ENCODE assay signal across 13 cellular contexts in genomic region chr14:103118019-103118662, GRCh38. TPM values are rescaled to one million over a fixed set of nuclear protein-coding genes. Genes with fewer than 3 reads are reported as not detected.
DNase-seq lines count a peak whose midpoint lies in the region; ATAC-seq and TF ChIP-seq lines count a peak whose summit lies in the region.
"Had no signal": no experiment of that assay in that cellular context is flagged by ENCODE, and none has a peak within 500 bp of the region (broad histone marks: within the 10 kb centered on the region; RNA-seq: fewer than 3 reads in every experiment).

No MANE protein-coding gene starts in this region.

- H3K27me3 ChIP-seq in lower lobe of right lung (ENCODE audit: low read depth) (no peaks in the 10 kb centered on the region), testis (no peaks in the 10 kb centered on the region)
- H3K27me3 ChIP-seq in CD8-positive, alpha-beta T cell (ENCODE audit: insufficient read depth, low read length), result no peaks in the 10 kb centered on the region

- CTCF ChIA-PET in CD8-positive, alpha-beta T cell (lab: Charles Lee), result interaction anchor here (2.2 to 2.8 kb wide), 2 partner anchors 12 to 13 kb away, joined by 5 to 7 read pairs; no protein-coding TSS in a partner anchor

- no peak overlapping the region for H3K27ac Mint-ChIP-seq in CD8-positive, alpha-beta T cell

- no peak overlapping the region for H3K4me3 Mint-ChIP-seq in CD8-positive, alpha-beta T cell
- H3K4me3 Mint-ChIP-seq: central memory CD8-positive, alpha-beta T cell had no signal

- H3K9me3 Mint-ChIP-seq in CD8-positive, alpha-beta T cell, result no peaks in the 10 kb centered on the region
- H3K9me3 Mint-ChIP-seq: central memory CD8-positive, alpha-beta T cell had no signal

- intact Hi-C loops in lower lobe of right lung (cut with DNase I), result no loop called here
- intact Hi-C loops in testis (cut with DNase I; ENCODE audit: low total_unique reads), result no loop called here
- intact Hi-C loops in CD8-positive, alpha-beta T cell (cut with DNase I, micrococcal nuclease), result no loop called here

- TF ChIP-seq CTCF in lower lobe of right lung (IDR thresholded peaks at IDR 0.05), result no peak
- TF ChIP-seq CTCF in testis (IDR thresholded peaks at IDR 0.05), result no peak
- no peak for TF ChIP-seq CTCF in CD8-positive, alpha-beta T cell (IDR thresholded peaks at IDR 0.05)

- peak; percentile 5 to 25 for ATAC-seq in lower lobe of right lung
- ATAC-seq in GM19351 (IDR thresholded peaks at IDR 0.05; ENCODE audit: unreplicated experiment), result no peak
- no peak for ATAC-seq in CD8-positive, alpha-beta T cell
- ATAC-seq: stimulated activated naive CD8-positive, alpha-beta T cell treated with anti-CD3 and anti-CD28 coated beads, Interleukin-15, Interleukin-2, amounts not matched to agents 100 U/mL and 50 U/mL, for 24 hours had no signal

- no peak for TF ChIP-seq POLR2A in testis (IDR thresholded peaks at IDR 0.05)

- H3K4me1 ChIP-seq in lower lobe of right lung, result peaks cover 70% of the 10 kb centered on the region
- peaks cover 28% of the 10 kb centered on the region for H3K4me1 ChIP-seq in testis
- no peaks in the 10 kb centered on the region for H3K4me1 ChIP-seq in CD8-positive, alpha-beta T cell (ENCODE audit: insufficient read depth, low read length)

- H3K36me3 ChIP-seq in lower lobe of right lung, result no peaks in the 10 kb centered on the region
- no peaks in the 10 kb centered on the region for H3K36me3 ChIP-seq in testis (ENCODE audit: low read depth, missing control alignments)
- no peaks in the 10 kb centered on the region for H3K36me3 ChIP-seq in CD8-positive, alpha-beta T cell (ENCODE audit: insufficient read depth, low read length)

- H3K9me3 ChIP-seq in lower lobe of right lung (no peaks in the 10 kb centered on the region), testis (no peaks in the 10 kb centered on the region)
- no peaks in the 10 kb centered on the region for H3K9me3 ChIP-seq in CD8-positive, alpha-beta T cell (ENCODE audit: low read length)

- H3K4me3 ChIP-seq in lower lobe of right lung (no peak overlapping the region), testis (no peak overlapping the region)
- H3K4me3 ChIP-seq in CD8-positive, alpha-beta T cell (ENCODE audit: low read depth, low read length), result no peak overlapping the region

- H3K4me1 Mint-ChIP-seq in CD8-positive, alpha-beta T cell (ENCODE audit: low read depth), result peaks cover 4% of the 10 kb centered on the region

- WGBS in testis, 2 donors, result 35 to 41% methylated on average over 8 to 10 of the region's 10 CpGs

- peak overlapping the region; percentile 89 for H3K27ac ChIP-seq in lower lobe of right lung
- peak overlapping the region in 1 of 2 donors; percentile 68 for H3K27ac ChIP-seq in testis
- H3K27ac ChIP-seq in CD8-positive, alpha-beta T cell (ENCODE audit: low read depth, low read length), result no peak overlapping the region
- H3K27ac ChIP-seq: 22Rv1 had no signal

- H3K27me3 Mint-ChIP-seq in CD8-positive, alpha-beta T cell (ENCODE audit: low read depth), result peaks cover 10% of the 10 kb centered on the region

- DNase-seq in DMS 273 (lab: John Stamatoyannopoulos, UW; ENCODE audit: unreplicated experiment), result peak; percentile 32
- no peak for DNase-seq in DMS 273 treated with DMSO at 0.1 percent for 48 hours (lab: John Stamatoyannopoulos, UW)
- DNase-seq in dermis blood vessel endothelial cell, result peak; percentile 66
- peak; percentile 77 for DNase-seq in lower lobe of right lung
- peak; percentile 85 for DNase-seq in testis
- DNase-seq in CD8-positive, alpha-beta T cell, result no peak
- no peak for DNase-seq in NCI-H1048 (lab: John Stamatoyannopoulos, UW)
- DNase-seq: stimulated activated naive CD8-positive, alpha-beta T cell treated with anti-CD3 and anti-CD28 coated beads, Interleukin-15, Interleukin-2, amounts not matched to agents 100 U/mL and 50 U/mL, for 24 hours had no signal

- H3K36me3 Mint-ChIP-seq in CD8-positive, alpha-beta T cell, result no peaks in the 10 kb centered on the region

- POLR2A ChIA-PET in CD8-positive, alpha-beta T cell (lab: Charles Lee), result no interaction called here

RNA-seq across cellular contexts. Expression of gene TNFAIP2, which starts 5.1 kb away (rescaled TPM):
- 65.1 and 94.6 TPM in 2 replicates for total RNA-seq in dermis blood vessel endothelial cell
- 254 TPM for total RNA-seq in lower lobe of right lung
- total RNA-seq in testis, result 10 to 100 TPM; 44.9 to 51.8 TPM
- polyA plus RNA-seq in testis (ENCODE audit: insufficient read depth, low read depth, low replicate concordance), result 92.8 TPM
- total RNA-seq in CD8-positive, alpha-beta T cell, result under 1 TPM; 0.44 to 0.90 TPM

RNA-seq across cellular contexts. Expression of gene EXOC3L4, which starts 23.6 kb away (rescaled TPM):
- total RNA-seq in dermis blood vessel endothelial cell (not detected in 2 replicates), lower lobe of right lung (3.6 TPM), testis (1 to 10 TPM; 1.0 to 2.4 TPM)
- 2.4 TPM for polyA plus RNA-seq in testis (ENCODE audit: insufficient read depth, low read depth, low replicate concordance)
- total RNA-seq in CD8-positive, alpha-beta T cell, result not detected
- total RNA-seq: M059J, RPMI7951 had no signal

RNA-seq across cellular contexts. Expression of gene LBHD2, which starts 34.1 kb away (rescaled TPM):
- total RNA-seq in dermis blood vessel endothelial cell, result not detected in 2 replicates
- total RNA-seq in lower lobe of right lung, result not detected
- total RNA-seq in testis, result 1 to 10 TPM; 1.9 to 5.6 TPM
- polyA plus RNA-seq in testis (ENCODE audit: insufficient read depth, low read depth, low replicate concordance), result 3.9 TPM
- total RNA-seq in CD8-positive, alpha-beta T cell, result not detected
- total RNA-seq: M059J, RPMI7951 had no signal

Comparison
In these comparisons a context has a peak if more than half of its experiments do, and no peak if none do; other contexts are left out.
1. DNase-seq: peak in DMS 273 (single experiment), dermis blood vessel endothelial cell (single experiment), lower lobe of right lung (single experiment) and testis (single experiment); none in DMS 273 treated with DMSO at 0.1 percent for 48 hours (single experiment), CD8-positive, alpha-beta T cell (0 of 7) and NCI-H1048 (single experiment).
2. ATAC-seq: peak in lower lobe of right lung (2 of 2); none in GM19351 (single experiment) and CD8-positive, alpha-beta T cell (single experiment).
3. RNA of gene TNFAIP2, which starts 5.1 kb away (total RNA-seq): 254 TPM in lower lobe of right lung (single experiment), 65.1 to 94.6 TPM in dermis blood vessel endothelial cell and 44.9 to 51.8 TPM in testis; 0.44 to 0.90 TPM in CD8-positive, alpha-beta T cell; every median in the first group is over 10 times any median in the second.